31 cellular contexts compared by ENCODE assay signal in the genomic region with DNA sequence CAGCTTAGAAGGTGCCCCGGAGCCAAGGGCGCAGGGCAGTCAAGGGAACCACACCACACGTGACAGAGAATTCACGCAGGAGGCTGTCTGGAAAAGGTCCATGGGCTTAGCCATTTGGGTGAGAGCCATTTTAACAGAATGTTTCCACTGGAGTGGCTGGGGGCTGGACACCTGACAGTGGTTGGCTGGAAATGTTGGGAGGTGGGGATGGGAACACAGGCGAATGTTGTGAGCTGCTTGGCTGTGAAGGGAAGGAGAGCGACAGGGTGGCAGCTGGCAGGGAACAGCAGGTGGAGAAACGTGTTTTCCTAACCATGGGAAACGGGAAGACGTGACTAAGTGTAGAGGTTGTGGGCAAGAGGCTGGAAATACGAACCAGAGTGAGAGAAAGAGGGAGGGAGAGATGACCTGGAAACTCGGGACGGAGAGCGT.
"Had no signal": no experiment of that assay in that cellular context is flagged by ENCODE, and none has a peak within 500 bp of the region (broad histone marks: within the 10 kb centered on the region; RNA-seq: fewer than 3 reads in every experiment).

No MANE protein-coding gene starts in this region.

- H3K27ac ChIP-seq: gastroesophageal sphincter, hepatocyte, left ventricle myocardium inferior, parathyroid adenoma, right atrium auricular region, thoracic aorta, uterus, WERI-Rb-1 had no signal

- H3K9me3 ChIP-seq: gastroesophageal sphincter, left ventricle myocardium inferior, mucosa of descending colon, right atrium auricular region, thoracic aorta, uterus had no signal

- H2AFZ ChIP-seq: hepatocyte, parathyroid adenoma had no signal

- ATAC-seq: activated CD4-positive, CD25-positive, alpha-beta regulatory T cell treated with anti-CD3 and anti-CD28 coated beads, Interleukin-2, amount 50 U/mL, for 24 hours; effector memory CD8-positive, alpha-beta T cell; gastroesophageal sphincter; mucosa of descending colon; stimulated activated naive CD8-positive, alpha-beta T cell treated with anti-CD3 and anti-CD28 coated beads, Interleukin-15, Interleukin-2, amounts not matched to agents 100 U/mL and 50 U/mL, for 24 hours had no signal

- DNase-seq: activated CD4-positive, alpha-beta memory T cell treated with anti-CD3 and anti-CD28 coated beads for 36 hours; activated CD4-positive, alpha-beta T cell treated with anti-CD3 and anti-CD28 coated beads for 48 hours; activated CD8-positive, alpha-beta memory T cell treated with anti-CD3 and anti-CD28 coated beads, Interleukin-2, amount 50 U/mL, for 4 hours; activated effector memory CD4-positive, alpha-beta T cell treated with anti-CD3 and anti-CD28 coated beads, Interleukin-2, amount 50 U/mL, for 16 hours; activated naive CD4-positive, alpha-beta T cell treated with anti-CD3 and anti-CD28 coated beads for 36 hours; activated naive CD8-positive, alpha-beta T cell treated with anti-CD3 and anti-CD28 coated beads, Interleukin-2, amount 10 ng/mL, durations not matched to agents 7 days and 5 days; activated T-cell treated with anti-CD3 and anti-CD28 coated beads, Interleukin-2, amount 50 U/mL, for 1 hour; caudate nucleus; cortex of kidney; effector memory CD8-positive, alpha-beta T cell; erythroblast; islet precursor cell; left ventricle myocardium inferior; mesendoderm; mucosa of descending colon; naive B cell; nucleus accumbens; stimulated activated CD4-positive, alpha-beta T cell treated with anti-CD3 and anti-CD28 coated beads, Interleukin-12 subunit alpha, Interleukin-12 subunit beta, amount 100 ng/mL, for 4 hours; stimulated activated CD4-positive, alpha-beta T cell treated with anti-CD3 and anti-CD28 coated beads, Interleukin-4, amount 100 ng/mL, for 1 hour; stimulated activated naive CD8-positive, alpha-beta T cell treated with anti-CD3 and anti-CD28 coated beads, Interleukin-15, Interleukin-2, amounts not matched to agents 100 U/mL and 50 U/mL, for 24 hours; T-helper 9 cell; trophoblast cell; uterus; WERI-Rb-1 had no signal

- H3K36me3 ChIP-seq: gastroesophageal sphincter, left ventricle myocardium inferior, right atrium auricular region, thoracic aorta, uterus, WERI-Rb-1 had no signal

- H3K4me1 ChIP-seq: gastroesophageal sphincter, parathyroid adenoma, right atrium auricular region, uterus had no signal

- H3K4me3 ChIP-seq: gastroesophageal sphincter, hepatocyte, left ventricle myocardium inferior, lung, mucosa of descending colon, right atrium auricular region, thoracic aorta, uterus had no signal

- H3K27me3 ChIP-seq: gastroesophageal sphincter, hepatocyte, right atrium auricular region, uterus had no signal

- H3K4me2 ChIP-seq: hepatocyte had no signal

- H3K9ac ChIP-seq: parathyroid adenoma had no signal

- H3K79me2 ChIP-seq: hepatocyte, parathyroid adenoma had no signal
